ENCODE assay signal across 8 cellular contexts in the genomic region with DNA sequence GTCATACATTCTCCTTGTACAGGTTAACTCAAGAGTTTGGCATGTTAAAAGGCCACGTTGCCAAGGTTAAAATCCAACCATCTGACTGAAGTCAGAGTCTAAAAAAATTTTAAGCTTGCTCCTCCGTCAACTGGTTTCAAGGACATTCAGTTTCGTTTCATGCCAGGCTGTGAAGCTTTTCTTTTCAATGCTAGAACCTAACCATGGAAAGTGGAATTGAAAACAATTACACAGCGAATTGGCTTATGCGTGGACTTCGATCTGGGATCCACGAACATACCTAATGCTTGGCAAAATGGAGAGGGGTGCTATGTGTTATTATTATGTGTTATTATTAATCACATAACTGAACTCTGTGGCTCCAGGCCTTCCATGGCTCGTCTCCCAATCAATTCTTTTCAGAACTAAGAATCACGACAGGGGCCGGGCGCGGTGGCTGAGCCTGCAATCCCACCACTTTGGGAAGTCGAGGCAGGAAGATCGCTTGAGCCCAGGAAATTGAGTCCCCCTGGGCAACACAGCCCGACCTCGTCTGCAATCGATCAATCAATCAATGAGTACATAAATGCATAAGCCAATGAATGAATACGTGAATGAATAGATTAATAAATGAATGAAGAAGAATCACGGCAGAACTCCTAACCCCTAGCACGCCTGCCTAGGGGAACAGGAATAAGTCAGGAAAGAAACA. TPM values are rescaled to one million over a fixed set of nuclear protein-coding genes. Genes with fewer than 3 reads are reported as not detected.
DNase-seq lines count a peak whose midpoint lies in the region; ATAC-seq, FAIRE-seq and TF ChIP-seq lines count a peak whose summit lies in the region.

No MANE protein-coding gene starts in this region.

- peak overlapping the region; percentile 97 for H3K9ac ChIP-seq in MM.1S (ENCODE audit: low read length)
- peak overlapping the region; percentile 99 for H3K9ac ChIP-seq in astrocyte (ENCODE audit: low read length)

- ATAC-seq in GM19438 (IDR thresholded peaks at IDR 0.05; ENCODE audit: low read depth, unreplicated experiment): peak; percentile 0
- ATAC-seq in stimulated activated effector memory CD8-positive, alpha-beta T cell treated with anti-CD3 and anti-CD28 coated beads, Interleukin-12 subunit alpha, Interleukin-12 subunit beta, amount 100 ng/mL, for 72 hours: no peak

- peaks cover 22% of the 10 kb centered on the region for H3F3A ChIP-seq in MM.1S (ENCODE audit: insufficient read depth, low read length)

- H3K4me3 ChIP-seq in CD4-positive, alpha-beta memory T cell (ENCODE audit: low read length in 2 of 2): peak overlapping the region; percentile 76 to 85
- H3K4me3 ChIP-seq in MM.1S (ENCODE audit: low read length) (peak overlapping the region; percentile 93), astrocyte (ENCODE audit: insufficient read depth, low read depth, low read length) (peak overlapping the region; percentile 93)

- intact Hi-C loops in CD4-positive, alpha-beta memory T cell (cut with micrococcal nuclease): loop anchor here (2.0 to 10.0 kb wide), 3 partner anchors 1428 to 1842 kb away; a partner anchor contains a TSS

- peaks cover 36% of the 10 kb centered on the region for H3K4me1 ChIP-seq in CD4-positive, alpha-beta memory T cell (ENCODE audit: insufficient read depth, low read length)
- H3K4me1 ChIP-seq in MM.1S (ENCODE audit: low read length): peaks cover 10% of the 10 kb centered on the region; the same call in 1 of the 2 replicates
- peaks cover 9% of the 10 kb centered on the region for H3K4me1 ChIP-seq in astrocyte (ENCODE audit: insufficient read depth, low read length)

- H3K27me3 ChIP-seq in CD4-positive, alpha-beta memory T cell (ENCODE audit: insufficient read depth, low read length): no peaks in the 10 kb centered on the region
- H3K27me3 ChIP-seq in MM.1S (replicated peaks; ENCODE audit: insufficient read depth, low read length): no peaks in the 10 kb centered on the region
- H3K27me3 ChIP-seq in astrocyte (ENCODE audit: insufficient read depth, low read length): no peaks in the 10 kb centered on the region

- H3K4me2 ChIP-seq in MM.1S (ENCODE audit: low read depth, low read length): peak overlapping the region; percentile 90
- H3K4me2 ChIP-seq in astrocyte (ENCODE audit: low read length): peak overlapping the region; percentile 90

- H3K79me2 ChIP-seq in MM.1S (ENCODE audit: low read length) (peaks cover 45% of the 10 kb centered on the region), astrocyte (ENCODE audit: insufficient read depth, low read length) (peaks cover 47% of the 10 kb centered on the region)

- H3K27ac ChIP-seq in CD4-positive, alpha-beta memory T cell (ENCODE audit: low read depth, low read length): peak overlapping the region; percentile 94
- H3K27ac ChIP-seq in MM.1S (ENCODE audit: low read length) (peak overlapping the region; percentile 96), astrocyte (ENCODE audit: low read depth, low read length) (peak overlapping the region; percentile 95)

- no peaks in the 10 kb centered on the region for H3K9me2 ChIP-seq in MM.1S (replicated peaks; ENCODE audit: insufficient read depth, low read length)

- H3K27ac Mint-ChIP-seq in CD4-positive, alpha-beta memory T cell: peak overlapping the region; percentile 96 to 100 (median 99)
- peak overlapping the region; percentile 99 for H3K27ac Mint-ChIP-seq in astrocyte (ENCODE audit: unreplicated experiment)
- H3K27ac Mint-ChIP-seq in immature natural killer cell: peak overlapping the region; percentile 97 to 100 (median 98)
- H3K27ac Mint-ChIP-seq in stimulated activated effector memory CD8-positive, alpha-beta T cell treated with anti-CD3 and anti-CD28 coated beads, Interleukin-12 subunit alpha, Interleukin-12 subunit beta, amount 100 ng/mL, for 72 hours: peak overlapping the region; percentile 92

- CTCF ChIA-PET in CD4-positive, alpha-beta memory T cell (lab: Charles Lee; ENCODE audit: partially characterized antibody): interaction anchor here (0.6 to 0.7 kb wide), 2 partner anchors 10 to 28 kb away, joined by 3 read pairs; no protein-coding TSS in a partner anchor

- no peaks in the 10 kb centered on the region for H3K36me3 ChIP-seq in CD4-positive, alpha-beta memory T cell (ENCODE audit: insufficient read depth, low read length)
- H3K36me3 ChIP-seq in MM.1S (replicated peaks; ENCODE audit: insufficient read depth, low read length) (no peaks in the 10 kb centered on the region), astrocyte (ENCODE audit: insufficient read depth, low read length) (no peaks in the 10 kb centered on the region)

- H3K36me3 Mint-ChIP-seq in CD4-positive, alpha-beta memory T cell: peaks cover 4 to 30% of the 10 kb centered on the region in 2 donors
- H3K36me3 Mint-ChIP-seq in astrocyte (ENCODE audit: low read depth, unreplicated experiment) (peaks cover 2% of the 10 kb centered on the region), immature natural killer cell (peaks cover 0 to 16% (median 12%) of the 10 kb centered on the region in 3 donors)
- H3K36me3 Mint-ChIP-seq in stimulated activated effector memory CD8-positive, alpha-beta T cell treated with anti-CD3 and anti-CD28 coated beads, Interleukin-12 subunit alpha, Interleukin-12 subunit beta, amount 100 ng/mL, for 72 hours: peaks cover 39% of the 10 kb centered on the region

- no peaks in the 10 kb centered on the region for H4K20me1 ChIP-seq in MM.1S (ENCODE audit: insufficient read depth, low read length)
- peaks cover 20% of the 10 kb centered on the region for H4K20me1 ChIP-seq in astrocyte (ENCODE audit: insufficient read depth, low read length)

- peak in 2 of 5 donors; percentile 17 to 42 for DNase-seq in CD4-positive, alpha-beta memory T cell
- DNase-seq in MM.1S (peak; percentile 39), astrocyte (ENCODE audit: low read depth) (peak; percentile 71), immature natural killer cell (peak in 2 of 3 donors; percentile 10 to 31), middle frontal gyrus (ENCODE audit: extremely low spot score, low spot score) (no peak)
- no peak for DNase-seq in stimulated activated effector memory CD8-positive, alpha-beta T cell treated with anti-CD3 and anti-CD28 coated beads, Interleukin-12 subunit alpha, Interleukin-12 subunit beta, amount 100 ng/mL, for 72 hours (ENCODE audit: low spot score in 2 of 2)
- DNase-seq in effector CD8-positive, alpha-beta T cell (lab: John Stamatoyannopoulos, UW): no peak

- peaks cover 23 to 49% (median 36%) of the 10 kb centered on the region in 4 donors for H3K4me1 Mint-ChIP-seq in CD4-positive, alpha-beta memory T cell
- H3K4me1 Mint-ChIP-seq in astrocyte (ENCODE audit: low read depth, unreplicated experiment) (peaks cover 9% of the 10 kb centered on the region), immature natural killer cell (peaks cover 41 to 50% of the 10 kb centered on the region in 2 donors)
- peaks cover 23% of the 10 kb centered on the region for H3K4me1 Mint-ChIP-seq in stimulated activated effector memory CD8-positive, alpha-beta T cell treated with anti-CD3 and anti-CD28 coated beads, Interleukin-12 subunit alpha, Interleukin-12 subunit beta, amount 100 ng/mL, for 72 hours

- TF ChIP-seq CTCF in MM.1S (IDR thresholded peaks at IDR 0.05; ENCODE audit: low read length) (no peak), astrocyte (IDR thresholded peaks at IDR 0.05; ENCODE audit: insufficient read depth, low read depth, low read length) (no peak)

- H3K9me3 ChIP-seq in CD4-positive, alpha-beta memory T cell (ENCODE audit: control insufficient read depth in 1 of 2, low read length in 2 of 2): no peaks in the 10 kb centered on the region
- H3K9me3 ChIP-seq in MM.1S (replicated peaks; ENCODE audit: insufficient read depth, low read length) (no peaks in the 10 kb centered on the region), astrocyte (ENCODE audit: insufficient read depth, low read depth, low read length) (no peaks in the 10 kb centered on the region)

- H3K27me3 Mint-ChIP-seq in CD4-positive, alpha-beta memory T cell: no peaks in the 10 kb centered on the region
- H3K27me3 Mint-ChIP-seq in astrocyte (ENCODE audit: low read depth, unreplicated experiment) (no peaks in the 10 kb centered on the region), immature natural killer cell (ENCODE audit: low read depth in 3 of 3) (peaks cover 13 to 19% (median 13%) of the 10 kb centered on the region in 3 donors)

- peak overlapping the region; percentile 39 for H2AFZ ChIP-seq in MM.1S (ENCODE audit: low read length)
- H2AFZ ChIP-seq in astrocyte (ENCODE audit: low read depth, low read length): peak overlapping the region; percentile 31

- FAIRE-seq in astrocyte (lab: Jason Lieb, UNC): peak; percentile 26

- POLR2A ChIA-PET in CD4-positive, alpha-beta memory T cell (lab: Charles Lee; ENCODE audit: partially characterized antibody): interaction anchor here (0.6 to 1.7 kb wide), 6 partner anchors 9 to 196 kb away, joined by 3 to 15 read pairs (median 5); no protein-coding TSS in a partner anchor

- peak overlapping the region; percentile 91 to 100 (median 99) for H3K4me3 Mint-ChIP-seq in CD4-positive, alpha-beta memory T cell
- H3K4me3 Mint-ChIP-seq in astrocyte (ENCODE audit: unreplicated experiment) (peak overlapping the region; percentile 98), immature natural killer cell (peak overlapping the region; percentile 94 to 100 (median 98))
- peak overlapping the region; percentile 83 for H3K4me3 Mint-ChIP-seq in stimulated activated effector memory CD8-positive, alpha-beta T cell treated with anti-CD3 and anti-CD28 coated beads, Interleukin-12 subunit alpha, Interleukin-12 subunit beta, amount 100 ng/mL, for 72 hours

- H3K9me3 Mint-ChIP-seq in CD4-positive, alpha-beta memory T cell: no peaks in the 10 kb centered on the region
- H3K9me3 Mint-ChIP-seq in astrocyte (ENCODE audit: unreplicated experiment) (no peaks in the 10 kb centered on the region), immature natural killer cell (no peaks in the 10 kb centered on the region)
- no peaks in the 10 kb centered on the region for H3K9me3 Mint-ChIP-seq in stimulated activated effector memory CD8-positive, alpha-beta T cell treated with anti-CD3 and anti-CD28 coated beads, Interleukin-12 subunit alpha, Interleukin-12 subunit beta, amount 100 ng/mL, for 72 hours

RNA-seq across cellular contexts. Expression of a gene that starts 0.8 kb away (rescaled TPM):
- total RNA-seq in CD4-positive, alpha-beta memory T cell: 10 to 100 TPM; 13.1 to 14.1 TPM
- polyA plus RNA-seq in CD4-positive, alpha-beta memory T cell: 1 to 10 TPM; 1.1 to 1.4 TPM
- 32.6 and 36.7 TPM in 2 replicates for total RNA-seq in astrocyte
- 1 to 10 TPM in 2 of 3 donors, under 1 TPM in 1; 0.84 to 1.7 (median 1.6) TPM for polyA plus RNA-seq in immature natural killer cell

RNA-seq across cellular contexts. Expression of a gene that starts 7.1 kb away (rescaled TPM):
- total RNA-seq in CD4-positive, alpha-beta memory T cell: 10 to 100 TPM; 41.6 to 43.4 TPM
- 10 to 100 TPM in 1 of 2 donors, 1 to 10 TPM in 1; 5.5 to 10.6 TPM for polyA plus RNA-seq in CD4-positive, alpha-beta memory T cell
- 5.9 and 7.3 TPM in 2 replicates for total RNA-seq in astrocyte
- 10 to 100 TPM in 1 of 3 donors, 1 to 10 TPM in 2; 3.5 to 15.8 (median 6.1) TPM for polyA plus RNA-seq in immature natural killer cell

Comparison
In these comparisons a context has a peak if more than half of its experiments do, and no peak if none do; other contexts are left out.
1. DNase-seq: peak in MM.1S (single experiment), astrocyte (single experiment) and immature natural killer cell (2 of 3); none in stimulated activated effector memory CD8-positive, alpha-beta T cell treated with anti-CD3 and anti-CD28 coated beads, Interleukin-12 subunit alpha, Interleukin-12 subunit beta, amount 100 ng/mL, for 72 hours (0 of 2), middle frontal gyrus (single experiment) and effector CD8-positive, alpha-beta T cell (single experiment).
2. Peak in every context shown above with its lines, with median percentiles within 50 percentile points of each other: H3K27ac ChIP-seq, H3K4me3 ChIP-seq, H3K27ac Mint-ChIP-seq and H3K4me3 Mint-ChIP-seq.